In the genomic region with DNA sequence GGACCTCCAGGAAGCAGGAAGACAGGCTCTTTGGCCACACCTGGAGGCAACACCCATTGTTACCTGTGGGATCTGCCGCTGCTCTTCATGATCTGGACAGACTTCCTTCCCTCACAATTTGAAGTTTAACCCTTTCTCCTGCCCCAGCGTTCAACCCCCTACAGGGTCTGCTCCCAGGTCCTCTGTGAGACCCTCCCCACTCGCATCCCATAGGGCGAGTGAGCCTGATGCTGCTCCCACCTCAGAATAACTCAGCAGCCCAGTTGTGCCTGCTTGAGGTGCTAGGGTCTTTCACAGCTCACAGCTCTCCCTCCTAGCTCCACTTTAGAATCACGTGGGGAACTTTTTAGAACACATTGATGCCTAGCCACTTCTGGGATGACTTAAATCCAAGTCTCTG, we compare ENCODE assay signal across 30 cellular contexts.
"Had no signal": no experiment of that assay in that cellular context is flagged by ENCODE, and none has a peak within 500 bp of the region (broad histone marks: within the 10 kb centered on the region; RNA-seq: fewer than 3 reads in every experiment).

No MANE protein-coding gene starts in this region.

- H3K4me1 Mint-ChIP-seq: memory B cell; naive thymus-derived CD4-positive, alpha-beta T cell; neural progenitor cell; stimulated activated naive CD8-positive, alpha-beta T cell treated with anti-CD3 and anti-CD28 coated beads, Interleukin-15, amount 100 ng/mL, for 72 hours had no signal

- H3K27ac Mint-ChIP-seq: effector memory CD8-positive, alpha-beta T cell; memory B cell; naive thymus-derived CD4-positive, alpha-beta T cell; nephron; neural progenitor cell; stimulated activated naive CD8-positive, alpha-beta T cell treated with anti-CD3 and anti-CD28 coated beads, Interleukin-15, amount 100 ng/mL, for 72 hours had no signal

- H3K36me3 ChIP-seq: gastrocnemius medialis, left lung, neural progenitor cell, ovary, suprapubic skin, transverse colon, upper lobe of right lung, uterus had no signal

- H3K4me1 ChIP-seq: gastrocnemius medialis, left lung, psoas muscle, transverse colon, uterus had no signal

- H3K9me3 ChIP-seq: gastrocnemius medialis, ovary, psoas muscle, suprapubic skin, transverse colon, upper lobe of right lung, uterus had no signal

- H3K4me3 ChIP-seq: gastrocnemius medialis, left lung, lung, neural progenitor cell, ovary, psoas muscle, smooth muscle cell, suprapubic skin, transverse colon, upper lobe of right lung, uterus had no signal

- FAIRE-seq: endometrium, kidney had no signal

- H3K4me2 ChIP-seq: neural progenitor cell, smooth muscle cell had no signal

- H2AFZ ChIP-seq: neural progenitor cell had no signal

- H3K4me3 Mint-ChIP-seq: effector memory CD8-positive, alpha-beta T cell; memory B cell; naive thymus-derived CD4-positive, alpha-beta T cell; nephron; neural progenitor cell; stimulated activated naive CD8-positive, alpha-beta T cell treated with anti-CD3 and anti-CD28 coated beads, Interleukin-15, amount 100 ng/mL, for 72 hours had no signal

- H3K27me3 ChIP-seq: gastrocnemius medialis, left lung, neural progenitor cell, ovary, suprapubic skin, transverse colon, upper lobe of right lung, uterus had no signal

- DNase-seq: cerebellar nuclear complex; cortex of kidney; effector memory CD8-positive, alpha-beta T cell; foreskin fibroblast; gastrocnemius medialis; kidney; left lung; midbrain; naive thymus-derived CD4-positive, alpha-beta T cell; nucleus accumbens; ovary; posterior cingulate gyrus; psoas muscle; stimulated activated CD4-positive, alpha-beta T cell treated with anti-CD3 and anti-CD28 coated beads, Interleukin-12 subunit alpha, Interleukin-12 subunit beta, amount 100 ng/mL, for 4 hours; stimulated activated CD4-positive, alpha-beta T cell treated with anti-CD3 and anti-CD28 coated beads, Interleukin-1b, Interleukin-23, amount 100 ng/mL, for 48 hours; stimulated activated CD4-positive, alpha-beta T cell treated with anti-CD3 and anti-CD28 coated beads, Interleukin-4, amount 100 ng/mL, for 1 hour; stimulated activated CD8-positive, alpha-beta memory T cell treated with anti-CD3 and anti-CD28 coated beads, Interleukin-4, amount 100 ng/mL, for 48 hours; stimulated activated naive CD4-positive, alpha-beta T cell; stimulated activated naive CD8-positive, alpha-beta T cell treated with anti-CD3 and anti-CD28 coated beads, Interleukin-15, amount 100 ng/mL, for 72 hours; transverse colon; upper lobe of right lung; uterus had no signal

- ATAC-seq: effector memory CD8-positive, alpha-beta T cell; gastrocnemius medialis; left lung; naive thymus-derived CD4-positive, alpha-beta T cell; psoas muscle; sciatic nerve; stimulated activated naive CD8-positive, alpha-beta T cell treated with anti-CD3 and anti-CD28 coated beads, Interleukin-15, amount 100 ng/mL, for 72 hours; upper lobe of right lung had no signal

- H3K27me3 Mint-ChIP-seq: effector memory CD8-positive, alpha-beta T cell; memory B cell; stimulated activated naive CD8-positive, alpha-beta T cell treated with anti-CD3 and anti-CD28 coated beads, Interleukin-15, amount 100 ng/mL, for 72 hours had no signal

- H3K36me3 Mint-ChIP-seq: memory B cell; naive thymus-derived CD4-positive, alpha-beta T cell; neural progenitor cell had no signal

- H3K9ac ChIP-seq: neural progenitor cell had no signal

- H3K9me3 Mint-ChIP-seq: neural progenitor cell; stimulated activated naive CD8-positive, alpha-beta T cell treated with anti-CD3 and anti-CD28 coated beads, Interleukin-15, amount 100 ng/mL, for 72 hours had no signal

- H3K27ac ChIP-seq: gastrocnemius medialis, left lung, neural progenitor cell, ovary, psoas muscle, suprapubic skin, transverse colon, upper lobe of right lung, uterus had no signal
